ENCODE assay signal across 9 cellular contexts in genomic region chr13:100675660-100676129, GRCh38. TPM values are rescaled to one million over a fixed set of nuclear protein-coding genes. Genes with fewer than 3 reads are reported as not detected.
DNase-seq lines count a peak whose midpoint lies in the region; ATAC-seq and TF ChIP-seq lines count a peak whose summit lies in the region.
"Had no signal": no experiment of that assay in that cellular context is flagged by ENCODE, and none has a peak within 500 bp of the region (broad histone marks: within the 10 kb centered on the region; RNA-seq: fewer than 3 reads in every experiment).

No MANE protein-coding gene starts in this region.

- TF ChIP-seq CTCF in right lobe of liver (IDR thresholded peaks at IDR 0.05) (no peak), tibial artery (IDR thresholded peaks at IDR 0.05) (no peak)

- H3K9me3 Mint-ChIP-seq in T-helper 1 cell treated with Interleukin-12 subunit alpha and Interleukin-12 subunit beta and Interleukin-4 antibody, amounts not matched to agents 30 μg/mL and 1 μg/mL, for 36 hours = no peaks in the 10 kb centered on the region
- H3K9me3 Mint-ChIP-seq in activated naive CD8-positive, alpha-beta T cell (ENCODE audit: low read depth) = no peaks in the 10 kb centered on the region

- no peak for DNase-seq in T-helper 1 cell
- DNase-seq in right lobe of liver = no peak
- DNase-seq in tibial artery = no peak
- no peak for DNase-seq in dedifferentiated amniotic fluid mesenchymal stem cell (ENCODE audit: extremely low spot score)
- no peak for DNase-seq in NCI-H748 (lab: John Stamatoyannopoulos, UW; ENCODE audit: unreplicated experiment)
- no peak for DNase-seq in SIG-M5 (lab: John Stamatoyannopoulos, UW)
- DNase-seq: NCI-H1048 had no signal

- intact Hi-C loops in right lobe of liver (cut with DNase I) (no loop called here), tibial artery (cut with DNase I; ENCODE audit: low total_unique reads) (loop anchor here (10.0 kb wide), 1 partner anchor 721 kb away; no protein-coding TSS in a partner anchor)

- peaks cover 6% of the 10 kb centered on the region for H3K36me3 Mint-ChIP-seq in T-helper 1 cell treated with Interleukin-12 subunit alpha and Interleukin-12 subunit beta and Interleukin-4 antibody, amounts not matched to agents 30 μg/mL and 1 μg/mL, for 36 hours (ENCODE audit: low read depth)
- no peaks in the 10 kb centered on the region for H3K36me3 Mint-ChIP-seq in activated naive CD8-positive, alpha-beta T cell

- H3K4me1 ChIP-seq in right lobe of liver (peaks cover 0 to 14% (median 5%) of the 10 kb centered on the region in 4 donors), tibial artery (peaks cover 0 to 20% (median 13%) of the 10 kb centered on the region in 4 donors)

- peaks cover 10% of the 10 kb centered on the region for H3K27me3 Mint-ChIP-seq in T-helper 1 cell treated with Interleukin-12 subunit alpha and Interleukin-12 subunit beta and Interleukin-4 antibody, amounts not matched to agents 30 μg/mL and 1 μg/mL, for 36 hours (ENCODE audit: low read depth)
- no peaks in the 10 kb centered on the region for H3K27me3 Mint-ChIP-seq in activated naive CD8-positive, alpha-beta T cell

- H3K36me3 ChIP-seq in right lobe of liver = no peaks in the 10 kb centered on the region
- H3K36me3 ChIP-seq in tibial artery = no peaks in the 10 kb centered on the region

- H3K4me3 ChIP-seq in right lobe of liver (peak overlapping the region; percentile 55 to 84 (median 61)), tibial artery (peak overlapping the region; percentile 89 to 94)

- 11% methylated on average over 15 of the region's 15 CpGs for WGBS in right lobe of liver (ENCODE audit: insufficient coverage, low coverage, low lambda C conversion rate, missing lambda C conversion rate)

- TF ChIP-seq POLR2A in right lobe of liver (IDR thresholded peaks at IDR 0.05) = no peak

- ATAC-seq in right lobe of liver = no peak

- H3K27ac Mint-ChIP-seq in T-helper 1 cell treated with Interleukin-12 subunit alpha and Interleukin-12 subunit beta and Interleukin-4 antibody, amounts not matched to agents 30 μg/mL and 1 μg/mL, for 36 hours = peak overlapping the region; percentile 80
- H3K27ac Mint-ChIP-seq in activated naive CD8-positive, alpha-beta T cell = peak overlapping the region; percentile 91

- H3K27ac ChIP-seq in right lobe of liver = peak overlapping the region in 1 of 3 donors; percentile 66
- H3K27ac ChIP-seq in tibial artery = peak overlapping the region; percentile 74 to 84

- H3K9me3 ChIP-seq in right lobe of liver (no peaks in the 10 kb centered on the region), tibial artery (no peaks in the 10 kb centered on the region)

- peak overlapping the region; percentile 91 for H3K4me3 Mint-ChIP-seq in T-helper 1 cell treated with Interleukin-12 subunit alpha and Interleukin-12 subunit beta and Interleukin-4 antibody, amounts not matched to agents 30 μg/mL and 1 μg/mL, for 36 hours
- peak overlapping the region; percentile 87 for H3K4me3 Mint-ChIP-seq in activated naive CD8-positive, alpha-beta T cell

- H3K4me1 Mint-ChIP-seq in T-helper 1 cell treated with Interleukin-12 subunit alpha and Interleukin-12 subunit beta and Interleukin-4 antibody, amounts not matched to agents 30 μg/mL and 1 μg/mL, for 36 hours (ENCODE audit: low read depth) = peaks cover 28% of the 10 kb centered on the region
- peaks cover 31% of the 10 kb centered on the region for H3K4me1 Mint-ChIP-seq in activated naive CD8-positive, alpha-beta T cell (ENCODE audit: low read depth)

- H3K27me3 ChIP-seq in right lobe of liver = no peaks in the 10 kb centered on the region
- no peaks in the 10 kb centered on the region for H3K27me3 ChIP-seq in tibial artery

RNA-seq across cellular contexts. Expression of gene TMTC4, which starts 1.1 kb away (rescaled TPM):
- total RNA-seq in right lobe of liver = 10 to 100 TPM; 10.7 to 17.9 (median 14.1) TPM
